1 cellular context compared by ENCODE assay signal in the genomic region with DNA sequence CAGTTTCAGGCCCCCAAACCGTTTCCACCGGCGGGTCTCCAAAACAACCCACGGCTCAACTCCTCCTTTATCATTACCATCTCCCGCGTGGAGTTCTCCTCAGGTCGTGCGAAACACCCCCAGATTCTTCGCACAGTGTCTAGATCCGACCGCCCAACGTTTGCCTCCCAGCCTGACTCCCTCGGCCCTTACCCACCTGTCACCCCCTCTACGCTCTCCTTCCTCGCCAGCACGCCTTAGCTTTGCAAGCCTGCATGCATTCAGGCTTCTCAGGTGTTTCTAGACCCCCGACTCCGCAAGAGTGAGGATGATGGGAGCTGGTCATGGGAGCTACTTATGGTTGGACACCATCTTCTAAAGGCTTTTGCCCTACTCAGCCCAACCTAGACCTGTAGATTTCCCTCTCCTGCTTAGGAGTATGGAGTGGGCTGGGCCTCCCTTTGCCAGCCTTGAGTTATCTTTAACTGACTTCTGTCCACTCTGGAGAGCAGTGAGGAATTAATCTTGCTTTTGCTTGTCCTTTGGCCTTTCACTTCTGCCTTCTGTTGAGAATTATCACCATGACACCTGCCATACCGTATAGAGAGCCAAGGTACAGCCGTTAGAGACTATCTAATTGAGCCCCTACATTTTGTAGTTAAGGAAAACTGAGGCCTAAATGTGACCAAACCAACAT.
TF ChIP-seq lines count a peak whose summit lies in the region.

No MANE protein-coding gene starts in this region.

TF ChIP-seq in K562, 482 proteins besides CTCF, POLR2A, EP300 and RAD21 (continued from another document and continues in another):
- TF ChIP-seq, protein P1, sequence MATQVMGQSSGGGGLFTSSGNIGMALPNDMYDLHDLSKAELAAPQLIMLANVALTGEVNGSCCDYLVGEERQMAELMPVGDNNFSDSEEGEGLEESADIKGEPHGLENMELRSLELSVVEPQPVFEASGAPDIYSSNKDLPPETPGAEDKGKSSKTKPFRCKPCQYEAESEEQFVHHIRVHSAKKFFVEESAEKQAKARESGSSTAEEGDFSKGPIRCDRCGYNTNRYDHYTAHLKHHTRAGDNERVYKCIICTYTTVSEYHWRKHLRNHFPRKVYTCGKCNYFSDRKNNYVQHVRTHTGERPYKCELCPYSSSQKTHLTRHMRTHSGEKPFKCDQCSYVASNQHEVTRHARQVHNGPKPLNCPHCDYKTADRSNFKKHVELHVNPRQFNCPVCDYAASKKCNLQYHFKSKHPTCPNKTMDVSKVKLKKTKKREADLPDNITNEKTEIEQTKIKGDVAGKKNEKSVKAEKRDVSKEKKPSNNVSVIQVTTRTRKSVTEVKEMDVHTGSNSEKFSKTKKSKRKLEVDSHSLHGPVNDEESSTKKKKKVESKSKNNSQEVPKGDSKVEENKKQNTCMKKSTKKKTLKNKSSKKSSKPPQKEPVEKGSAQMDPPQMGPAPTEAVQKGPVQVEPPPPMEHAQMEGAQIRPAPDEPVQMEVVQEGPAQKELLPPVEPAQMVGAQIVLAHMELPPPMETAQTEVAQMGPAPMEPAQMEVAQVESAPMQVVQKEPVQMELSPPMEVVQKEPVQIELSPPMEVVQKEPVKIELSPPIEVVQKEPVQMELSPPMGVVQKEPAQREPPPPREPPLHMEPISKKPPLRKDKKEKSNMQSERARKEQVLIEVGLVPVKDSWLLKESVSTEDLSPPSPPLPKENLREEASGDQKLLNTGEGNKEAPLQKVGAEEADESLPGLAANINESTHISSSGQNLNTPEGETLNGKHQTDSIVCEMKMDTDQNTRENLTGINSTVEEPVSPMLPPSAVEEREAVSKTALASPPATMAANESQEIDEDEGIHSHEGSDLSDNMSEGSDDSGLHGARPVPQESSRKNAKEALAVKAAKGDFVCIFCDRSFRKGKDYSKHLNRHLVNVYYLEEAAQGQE (CRISPR knock-in tag; IDR thresholded peaks at IDR 0.05; ENCODE audit: low read depth), result no peak
- TF ChIP-seq POLR3G (IDR thresholded peaks at IDR 0.05; ENCODE audit: extremely low read depth, insufficient read length, insufficient replicate concordance), result no peak
- TF ChIP-seq KHSRP (IDR thresholded peaks at IDR 0.05), result no peak
- no peak for TF ChIP-seq TSHZ1 (CRISPR knock-in tag; IDR thresholded peaks at IDR 0.05)
- TF ChIP-seq MXI1 (IDR thresholded peaks at IDR 0.05; ENCODE audit: low read depth, low read length), result peak; percentile 37; the same call in 1 of the 2 replicates
- TF ChIP-seq, protein P2, sequence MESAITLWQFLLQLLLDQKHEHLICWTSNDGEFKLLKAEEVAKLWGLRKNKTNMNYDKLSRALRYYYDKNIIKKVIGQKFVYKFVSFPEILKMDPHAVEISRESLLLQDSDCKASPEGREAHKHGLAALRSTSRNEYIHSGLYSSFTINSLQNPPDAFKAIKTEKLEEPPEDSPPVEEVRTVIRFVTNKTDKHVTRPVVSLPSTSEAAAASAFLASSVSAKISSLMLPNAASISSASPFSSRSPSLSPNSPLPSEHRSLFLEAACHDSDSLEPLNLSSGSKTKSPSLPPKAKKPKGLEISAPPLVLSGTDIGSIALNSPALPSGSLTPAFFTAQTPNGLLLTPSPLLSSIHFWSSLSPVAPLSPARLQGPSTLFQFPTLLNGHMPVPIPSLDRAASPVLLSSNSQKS (CRISPR knock-in tag; IDR thresholded peaks at IDR 0.05), result no peak
- TF ChIP-seq HCFC1 (IDR thresholded peaks at IDR 0.05; ENCODE audit: low read depth, low read length), result no peak
- TF ChIP-seq TBP (optimal IDR thresholded peaks at IDR 0.05; ENCODE audit: low read depth, low read length), result peak; percentile 69
- TF ChIP-seq, protein P3, sequence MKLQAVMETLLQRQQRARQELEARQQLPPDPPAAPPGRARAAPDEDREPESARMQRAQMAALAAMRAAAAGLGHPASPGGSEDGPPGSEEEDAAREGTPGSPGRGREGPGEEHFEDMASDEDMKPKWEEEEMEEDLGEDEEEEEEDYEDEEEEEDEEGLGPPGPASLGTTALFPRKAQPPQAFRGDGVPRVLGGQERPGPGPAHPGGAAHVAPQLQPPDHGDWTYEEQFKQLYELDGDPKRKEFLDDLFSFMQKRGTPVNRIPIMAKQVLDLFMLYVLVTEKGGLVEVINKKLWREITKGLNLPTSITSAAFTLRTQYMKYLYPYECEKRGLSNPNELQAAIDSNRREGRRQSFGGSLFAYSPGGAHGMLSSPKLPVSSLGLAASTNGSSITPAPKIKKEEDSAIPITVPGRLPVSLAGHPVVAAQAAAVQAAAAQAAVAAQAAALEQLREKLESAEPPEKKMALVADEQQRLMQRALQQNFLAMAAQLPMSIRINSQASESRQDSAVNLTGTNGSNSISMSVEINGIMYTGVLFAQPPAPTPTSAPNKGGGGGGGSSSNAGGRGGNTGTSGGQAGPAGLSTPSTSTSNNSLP (IDR thresholded peaks at IDR 0.05; ENCODE audit: borderline replicate concordance, low read depth, low read length), result peak; percentile 55; the same call in 1 of the 2 replicates
- no peak for TF ChIP-seq ZNF282 (CRISPR knock-in tag; IDR thresholded peaks at IDR 0.05)
- 0 out of 2 replicates have a peak, but pooled peaks have one; percentile 57 for TF ChIP-seq ZBTB7A (IDR thresholded peaks at IDR 0.05; ENCODE audit: borderline replicate concordance, control insufficient read depth, low read depth, low read length)
- TF ChIP-seq, protein P4, sequence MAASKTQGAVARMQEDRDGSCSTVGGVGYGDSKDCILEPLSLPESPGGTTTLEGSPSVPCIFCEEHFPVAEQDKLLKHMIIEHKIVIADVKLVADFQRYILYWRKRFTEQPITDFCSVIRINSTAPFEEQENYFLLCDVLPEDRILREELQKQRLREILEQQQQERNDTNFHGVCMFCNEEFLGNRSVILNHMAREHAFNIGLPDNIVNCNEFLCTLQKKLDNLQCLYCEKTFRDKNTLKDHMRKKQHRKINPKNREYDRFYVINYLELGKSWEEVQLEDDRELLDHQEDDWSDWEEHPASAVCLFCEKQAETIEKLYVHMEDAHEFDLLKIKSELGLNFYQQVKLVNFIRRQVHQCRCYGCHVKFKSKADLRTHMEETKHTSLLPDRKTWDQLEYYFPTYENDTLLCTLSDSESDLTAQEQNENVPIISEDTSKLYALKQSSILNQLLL (CRISPR knock-in tag; IDR thresholded peaks at IDR 0.05; ENCODE audit: borderline replicate concordance), result no peak
- TF ChIP-seq, protein P5, sequence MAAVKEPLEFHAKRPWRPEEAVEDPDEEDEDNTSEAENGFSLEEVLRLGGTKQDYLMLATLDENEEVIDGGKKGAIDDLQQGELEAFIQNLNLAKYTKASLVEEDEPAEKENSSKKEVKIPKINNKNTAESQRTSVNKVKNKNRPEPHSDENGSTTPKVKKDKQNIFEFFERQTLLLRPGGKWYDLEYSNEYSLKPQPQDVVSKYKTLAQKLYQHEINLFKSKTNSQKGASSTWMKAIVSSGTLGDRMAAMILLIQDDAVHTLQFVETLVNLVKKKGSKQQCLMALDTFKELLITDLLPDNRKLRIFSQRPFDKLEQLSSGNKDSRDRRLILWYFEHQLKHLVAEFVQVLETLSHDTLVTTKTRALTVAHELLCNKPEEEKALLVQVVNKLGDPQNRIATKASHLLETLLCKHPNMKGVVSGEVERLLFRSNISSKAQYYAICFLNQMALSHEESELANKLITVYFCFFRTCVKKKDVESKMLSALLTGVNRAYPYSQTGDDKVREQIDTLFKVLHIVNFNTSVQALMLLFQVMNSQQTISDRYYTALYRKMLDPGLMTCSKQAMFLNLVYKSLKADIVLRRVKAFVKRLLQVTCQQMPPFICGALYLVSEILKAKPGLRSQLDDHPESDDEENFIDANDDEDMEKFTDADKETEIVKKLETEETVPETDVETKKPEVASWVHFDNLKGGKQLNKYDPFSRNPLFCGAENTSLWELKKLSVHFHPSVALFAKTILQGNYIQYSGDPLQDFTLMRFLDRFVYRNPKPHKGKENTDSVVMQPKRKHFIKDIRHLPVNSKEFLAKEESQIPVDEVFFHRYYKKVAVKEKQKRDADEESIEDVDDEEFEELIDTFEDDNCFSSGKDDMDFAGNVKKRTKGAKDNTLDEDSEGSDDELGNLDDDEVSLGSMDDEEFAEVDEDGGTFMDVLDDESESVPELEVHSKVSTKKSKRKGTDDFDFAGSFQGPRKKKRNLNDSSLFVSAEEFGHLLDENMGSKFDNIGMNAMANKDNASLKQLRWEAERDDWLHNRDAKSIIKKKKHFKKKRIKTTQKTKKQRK (IDR thresholded peaks at IDR 0.05; ENCODE audit: borderline replicate concordance, low read depth, low read length), result no peak
- no peak for TF ChIP-seq SP1 (CRISPR knock-in tag; IDR thresholded peaks at IDR 0.05)
- TF ChIP-seq TAF15 (IDR thresholded peaks at IDR 0.05; ENCODE audit: low read depth, low read length), result no peak
- TF ChIP-seq ZNF23 (CRISPR knock-in tag; IDR thresholded peaks at IDR 0.05), result no peak
- TF ChIP-seq ATF3 (IDR thresholded peaks at IDR 0.05), result no peak
- TF ChIP-seq ATF3 (CRISPR knock-in tag; conservative IDR thresholded peaks at IDR 0.05), result no peak
- no peak for TF ChIP-seq ZNF146 (CRISPR knock-in tag; IDR thresholded peaks at IDR 0.05; ENCODE audit: unreplicated experiment)
- no peak for TF ChIP-seq ZFP30 (CRISPR knock-in tag; IDR thresholded peaks at IDR 0.05; ENCODE audit: borderline replicate concordance)
- no peak for TF ChIP-seq GABPA (tag; conservative IDR thresholded peaks at IDR 0.05; ENCODE audit: low read depth)
- no peak for TF ChIP-seq ETV6 (IDR thresholded peaks at IDR 0.05; ENCODE audit: borderline replicate concordance in 1 of 2, low read depth in 2 of 2, low read length in 1 of 2)
- TF ChIP-seq ETV6 (CRISPR knock-in tag; IDR thresholded peaks at IDR 0.05; ENCODE audit: borderline replicate concordance), result no peak
- TF ChIP-seq HDAC6 (IDR thresholded peaks at IDR 0.05; ENCODE audit: low read depth, low read length), result no peak
- TF ChIP-seq NEUROD1 (IDR thresholded peaks at IDR 0.05; ENCODE audit: borderline replicate concordance, low read depth, low read length, partially characterized antibody), result no peak
- no peak for TF ChIP-seq SMARCC2 (IDR thresholded peaks at IDR 0.05; ENCODE audit: low read depth)
- TF ChIP-seq BRF2 (IDR thresholded peaks at IDR 0.05; ENCODE audit: borderline replicate concordance, insufficient read depth, insufficient read length), result no peak
- peak; percentile 59; the same call in 1 of the 2 replicates for TF ChIP-seq STAT5A (IDR thresholded peaks at IDR 0.05; ENCODE audit: borderline replicate concordance, low read length)
- TF ChIP-seq POLR2H (tag; IDR thresholded peaks at IDR 0.05; ENCODE audit: low read depth), result no peak
- no peak for TF ChIP-seq MITF (IDR thresholded peaks at IDR 0.05)
- no peak for TF ChIP-seq XRCC4 (IDR thresholded peaks at IDR 0.05; ENCODE audit: extremely low read depth, insufficient read depth, insufficient read length)
- peak; percentile 62 for TF ChIP-seq MTA2 (IDR thresholded peaks at IDR 0.05; ENCODE audit: low read depth)
- TF ChIP-seq NONO (IDR thresholded peaks at IDR 0.05; ENCODE audit: low read depth in 2 of 2, low read length in 1 of 2), result no peak; a peak in 1 of 4 replicates
- no peak for TF ChIP-seq PURB (CRISPR knock-in tag; IDR thresholded peaks at IDR 0.05; ENCODE audit: low read depth)
- no peak for TF ChIP-seq NUFIP1 (IDR thresholded peaks at IDR 0.05; ENCODE audit: partially characterized antibody)
- TF ChIP-seq TAF1 (IDR thresholded peaks at IDR 0.05; ENCODE audit: control insufficient read depth, extremely low read depth, insufficient read depth, low read length, severe bottlenecking), result peak; percentile 41
- TF ChIP-seq MAFF (IDR thresholded peaks at IDR 0.05; ENCODE audit: low read length), result no peak
- TF ChIP-seq MED1 (CRISPR knock-in tag; IDR thresholded peaks at IDR 0.05; ENCODE audit: borderline replicate concordance), result no peak
